In the genomic region with DNA sequence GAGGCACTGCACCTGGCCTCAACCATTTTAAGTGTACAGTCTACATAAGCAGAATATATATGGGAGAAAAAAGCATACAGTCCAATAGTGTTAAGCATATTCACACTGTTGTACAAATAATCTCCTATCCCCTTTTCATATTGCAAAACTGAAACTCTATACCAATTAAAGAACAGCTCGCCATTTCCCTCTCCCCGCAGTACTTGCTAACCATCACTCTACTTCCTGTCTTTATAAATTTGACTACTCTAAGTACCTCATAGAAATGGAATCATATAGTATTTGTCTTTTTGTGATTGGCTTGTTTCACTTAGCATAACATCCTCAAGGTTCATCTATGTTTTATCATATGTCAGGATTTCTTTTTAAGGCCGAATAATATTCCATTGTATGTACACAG, we compare ENCODE assay signal across 27 cellular contexts. TPM values are rescaled to one million over a fixed set of nuclear protein-coding genes. Genes with fewer than 3 reads are reported as not detected.
DNase-seq lines count a peak whose midpoint lies in the region; ATAC-seq lines count a peak whose summit lies in the region.
"Had no signal": no experiment of that assay in that cellular context is flagged by ENCODE, and none has a peak within 500 bp of the region (broad histone marks: within the 10 kb centered on the region; RNA-seq: fewer than 3 reads in every experiment).

No MANE protein-coding gene starts in this region.

- H2AK5ac ChIP-seq in neuronal stem cell (ENCODE audit: low read depth, low read length) (no peak overlapping the region), mesendoderm (ENCODE audit: low read length) (no peak overlapping the region)

- no peak for DNase-seq in activated CD4-positive, alpha-beta memory T cell treated with anti-CD3 and anti-CD28 coated beads, Interleukin-2, amount 10 ng/mL, durations not matched to agents 7 days and 5 days
- no peak for DNase-seq in activated CD4-positive, alpha-beta memory T cell treated with anti-CD3 and anti-CD28 coated beads for 36 hours
- DNase-seq in NOMO-1 treated with DMSO at 0.1 percent for 48 hours (lab: John Stamatoyannopoulos, UW; ENCODE audit: unreplicated experiment) (peak; percentile 57), neuronal stem cell (ENCODE audit: low spot score) (no peak), NCI-H2171 (lab: John Stamatoyannopoulos, UW) (no peak), mesendoderm (no peak)
- DNase-seq in activated T-helper 2 cell treated with anti-CD3 and anti-CD28 coated beads, Interferon-gamma antibody, Interleukin-2, Interleukin-4, amounts not matched to agents 10 μg/mL and 5 μg/mL and 100 μg/mL, durations not matched to agents 14 hours and 24 hours and 36 hours (ENCODE audit: low spot score) = no peak
- DNase-seq: C1 segment of cervical spinal cord; DMS153; effector memory CD4-positive, alpha-beta T cell; GF-D8; GM23248; MG63; NCI-H187 treated with DMSO at 0.1 percent for 48 hours; NCI-H345; right lobe of liver; SK-N-SH; stimulated activated CD4-positive, alpha-beta T cell treated with anti-CD3 and anti-CD28 coated beads, Interleukin-15, amount 100 ng/mL, for 24 hours; T1000 had no signal

- H3K79me1 ChIP-seq in neuronal stem cell (ENCODE audit: low read depth, low read length) (no peaks in the 10 kb centered on the region), mesendoderm (ENCODE audit: low read length) (no peaks in the 10 kb centered on the region)

- H3K27me3 Mint-ChIP-seq in activated CD4-positive, alpha-beta memory T cell treated with anti-CD3 and anti-CD28 coated beads, Interleukin-2, amount 10 ng/mL, durations not matched to agents 7 days and 5 days = peaks cover 2% of the 10 kb centered on the region
- no peaks in the 10 kb centered on the region for H3K27me3 Mint-ChIP-seq in activated CD4-positive, alpha-beta memory T cell treated with anti-CD3 and anti-CD28 coated beads for 36 hours
- H3K27me3 Mint-ChIP-seq in activated T-helper 2 cell treated with anti-CD3 and anti-CD28 coated beads, Interferon-gamma antibody, Interleukin-2, Interleukin-4, amounts not matched to agents 10 μg/mL and 5 μg/mL and 100 μg/mL, durations not matched to agents 14 hours and 24 hours and 36 hours (ENCODE audit: low read depth) = no peaks in the 10 kb centered on the region
- H3K27me3 Mint-ChIP-seq in stimulated activated memory B cell treated with anti-CD40 and anti-IgM and Interleukin-4, amounts not matched to agents 10 μg/mL and 1 μg/mL and 100 μg/mL, for 72 hours = no peaks in the 10 kb centered on the region

- no peak overlapping the region for H3K56ac ChIP-seq in mesendoderm (ENCODE audit: low read length)

- H2BK15ac ChIP-seq in neuronal stem cell (ENCODE audit: low read length) = no peak overlapping the region
- H2BK15ac ChIP-seq in mesendoderm (replicated peaks; ENCODE audit: low read depth) = no peak overlapping the region

- H3K14ac ChIP-seq in neuronal stem cell (ENCODE audit: low read length) = no peak overlapping the region

- H2BK12ac ChIP-seq in neuronal stem cell (ENCODE audit: low read length) = no peak overlapping the region

- no peaks in the 10 kb centered on the region for H3K36me3 ChIP-seq in neuronal stem cell (replicated peaks in 1 of 2; ENCODE audit: control insufficient read depth in 2 of 2, insufficient read depth in 2 of 2, low read length in 2 of 2)
- no peaks in the 10 kb centered on the region for H3K36me3 ChIP-seq in mesendoderm (ENCODE audit: control insufficient read depth, insufficient read depth, low read length)
- H3K36me3 ChIP-seq: MG63, right lobe of liver, thoracic aorta had no signal

- no peak overlapping the region for H3K4me3 Mint-ChIP-seq in activated CD4-positive, alpha-beta memory T cell treated with anti-CD3 and anti-CD28 coated beads, Interleukin-2, amount 10 ng/mL, durations not matched to agents 7 days and 5 days
- no peak overlapping the region for H3K4me3 Mint-ChIP-seq in activated CD4-positive, alpha-beta memory T cell treated with anti-CD3 and anti-CD28 coated beads for 36 hours
- H3K4me3 Mint-ChIP-seq in activated T-helper 2 cell treated with anti-CD3 and anti-CD28 coated beads, Interferon-gamma antibody, Interleukin-2, Interleukin-4, amounts not matched to agents 10 μg/mL and 5 μg/mL and 100 μg/mL, durations not matched to agents 14 hours and 24 hours and 36 hours (ENCODE audit: low read depth) = no peak overlapping the region
- no peak overlapping the region for H3K4me3 Mint-ChIP-seq in stimulated activated memory B cell treated with anti-CD40 and anti-IgM and Interleukin-4, amounts not matched to agents 10 μg/mL and 1 μg/mL and 100 μg/mL, for 72 hours
- H3K4me3 Mint-ChIP-seq: brain, nephron had no signal

- H3K4me1 ChIP-seq in neuronal stem cell (ENCODE audit: control insufficient read depth in 2 of 2, insufficient read depth in 1 of 2, low read depth in 1 of 2, low read length in 2 of 2) = no peaks in the 10 kb centered on the region
- H3K4me1 ChIP-seq in mesendoderm (ENCODE audit: control insufficient read depth, low read depth, low read length) = no peaks in the 10 kb centered on the region
- H3K4me1 ChIP-seq: parathyroid adenoma, right lobe of liver had no signal

- POLR2A ChIA-PET in activated CD4-positive, alpha-beta memory T cell treated with anti-CD3 and anti-CD28 coated beads, Interleukin-2, amount 10 ng/mL, durations not matched to agents 7 days and 5 days (lab: Charles Lee) = interaction anchor here (0.8 to 6.6 kb wide), 7 partner anchors 15 to 283 kb away, joined by 3 to 56 read pairs (median 4); a partner anchor contains a TSS
- POLR2A ChIA-PET in activated CD4-positive, alpha-beta memory T cell treated with anti-CD3 and anti-CD28 coated beads for 36 hours (lab: Charles Lee) = interaction anchor here (0.6 to 3.7 kb wide), 4 partner anchors 62 to 278 kb away, joined by 3 to 23 read pairs (median 4); no protein-coding TSS in a partner anchor

- H3K27me3 ChIP-seq in neuronal stem cell (ENCODE audit: control insufficient read depth in 3 of 3, insufficient read depth in 3 of 3, low read depth in 1 of 3, low read length in 3 of 3) = no peaks in the 10 kb centered on the region
- H3K27me3 ChIP-seq in mesendoderm (ENCODE audit: insufficient read depth, low read length, poor library complexity) = no peaks in the 10 kb centered on the region
- H3K27me3 ChIP-seq: MG63, right lobe of liver had no signal

- no peak overlapping the region for H3K4me3 ChIP-seq in neuronal stem cell (ENCODE audit: low read length in 2 of 2)
- no peak overlapping the region for H3K4me3 ChIP-seq in mesendoderm (ENCODE audit: low read length)
- H3K4me3 ChIP-seq: GM23248, MG63, right lobe of liver, thoracic aorta had no signal

- H3K27ac Mint-ChIP-seq in activated CD4-positive, alpha-beta memory T cell treated with anti-CD3 and anti-CD28 coated beads, Interleukin-2, amount 10 ng/mL, durations not matched to agents 7 days and 5 days = peak overlapping the region; percentile 2
- H3K27ac Mint-ChIP-seq in activated CD4-positive, alpha-beta memory T cell treated with anti-CD3 and anti-CD28 coated beads for 36 hours = no peak overlapping the region
- H3K27ac Mint-ChIP-seq in activated T-helper 2 cell treated with anti-CD3 and anti-CD28 coated beads, Interferon-gamma antibody, Interleukin-2, Interleukin-4, amounts not matched to agents 10 μg/mL and 5 μg/mL and 100 μg/mL, durations not matched to agents 14 hours and 24 hours and 36 hours = peak overlapping the region; percentile 18
- H3K27ac Mint-ChIP-seq in stimulated activated memory B cell treated with anti-CD40 and anti-IgM and Interleukin-4, amounts not matched to agents 10 μg/mL and 1 μg/mL and 100 μg/mL, for 72 hours = peak overlapping the region; percentile 0
- H3K27ac Mint-ChIP-seq: brain, nephron had no signal

- intact Hi-C loops in activated CD4-positive, alpha-beta memory T cell treated with anti-CD3 and anti-CD28 coated beads for 36 hours (cut with micrococcal nuclease) = loop anchor here (5.0 kb wide), 2 partner anchors 153 to 213 kb away; no protein-coding TSS in a partner anchor
- intact Hi-C loops in activated T-helper 2 cell treated with anti-CD3 and anti-CD28 coated beads, Interferon-gamma antibody, Interleukin-2, Interleukin-4, amounts not matched to agents 10 μg/mL and 5 μg/mL and 100 μg/mL, durations not matched to agents 14 hours and 24 hours and 36 hours (cut with micrococcal nuclease) = loop anchor here (5.0 kb wide), 1 partner anchor 53 kb away; no protein-coding TSS in a partner anchor

- H3K9ac ChIP-seq in neuronal stem cell (ENCODE audit: low read depth, low read length, poor library complexity) = no peak overlapping the region
- no peak overlapping the region for H3K9ac ChIP-seq in mesendoderm (ENCODE audit: low read length)
- H3K9ac ChIP-seq: GM23248, parathyroid adenoma, SK-N-SH had no signal

- H2BK5ac ChIP-seq in neuronal stem cell (ENCODE audit: low read length) (no peak overlapping the region), mesendoderm (ENCODE audit: low read length) (no peak overlapping the region)

- H2BK120ac ChIP-seq in neuronal stem cell (ENCODE audit: low read depth, low read length) = no peak overlapping the region
- H2BK120ac ChIP-seq in mesendoderm (ENCODE audit: low read depth, low read length) = no peak overlapping the region

- H4K5ac ChIP-seq in mesendoderm (ENCODE audit: low read length) = no peak overlapping the region

- peaks cover 18% of the 10 kb centered on the region for H3K4me1 Mint-ChIP-seq in activated CD4-positive, alpha-beta memory T cell treated with anti-CD3 and anti-CD28 coated beads, Interleukin-2, amount 10 ng/mL, durations not matched to agents 7 days and 5 days
- peaks cover 11% of the 10 kb centered on the region for H3K4me1 Mint-ChIP-seq in activated CD4-positive, alpha-beta memory T cell treated with anti-CD3 and anti-CD28 coated beads for 36 hours (ENCODE audit: low read depth)
- H3K4me1 Mint-ChIP-seq in activated T-helper 2 cell treated with anti-CD3 and anti-CD28 coated beads, Interferon-gamma antibody, Interleukin-2, Interleukin-4, amounts not matched to agents 10 μg/mL and 5 μg/mL and 100 μg/mL, durations not matched to agents 14 hours and 24 hours and 36 hours (ENCODE audit: low read depth) = peaks cover 22% of the 10 kb centered on the region
- H3K4me1 Mint-ChIP-seq in stimulated activated memory B cell treated with anti-CD40 and anti-IgM and Interleukin-4, amounts not matched to agents 10 μg/mL and 1 μg/mL and 100 μg/mL, for 72 hours = peaks cover 10% of the 10 kb centered on the region

- no peak overlapping the region for H3K4me2 ChIP-seq in neuronal stem cell (ENCODE audit: insufficient read depth, low read length, poor library complexity, severe bottlenecking)
- H3K4me2 ChIP-seq in mesendoderm (ENCODE audit: low read length) = no peak overlapping the region
- H3K4me2 ChIP-seq: SK-N-SH had no signal

- H3K23ac ChIP-seq in neuronal stem cell (ENCODE audit: low read depth, low read length, poor library complexity) (no peak overlapping the region), mesendoderm (ENCODE audit: low read length) (no peak overlapping the region)

- CTCF ChIA-PET in activated CD4-positive, alpha-beta memory T cell treated with anti-CD3 and anti-CD28 coated beads, Interleukin-2, amount 10 ng/mL, durations not matched to agents 7 days and 5 days (lab: Charles Lee) = interaction anchor here (0.6 to 7.6 kb wide), 15 partner anchors 10 to 284 kb away, joined by 3 to 247 read pairs (median 4); a partner anchor contains a TSS
- CTCF ChIA-PET in activated CD4-positive, alpha-beta memory T cell treated with anti-CD3 and anti-CD28 coated beads for 36 hours (lab: Charles Lee) = interaction anchor here (1.0 to 7.4 kb wide), 5 partner anchors 49 to 291 kb away, joined by 3 to 282 read pairs (median 9); a partner anchor contains a TSS

- no peaks in the 10 kb centered on the region for H3K79me2 ChIP-seq in mesendoderm (ENCODE audit: control insufficient read depth, insufficient read depth, low read length)
- H3K79me2 ChIP-seq: parathyroid adenoma had no signal

- H3K18ac ChIP-seq in neuronal stem cell (ENCODE audit: low read length) = no peak overlapping the region
- no peak overlapping the region for H3K18ac ChIP-seq in mesendoderm (ENCODE audit: low read length)

- WGBS in neuronal stem cell (ENCODE audit: extremely low coverage in 2 of 2, insufficient read length in 2 of 2, insufficient replicate concordance in 1 of 2), 2 donors = no CpG with 5 or more reads among the region's 3 CpGs
- no CpG with 5 or more reads among the region's 3 CpGs for WGBS in mesendoderm (ENCODE audit: extremely low coverage, insufficient coverage, low lambda C conversion rate)

- ATAC-seq in stimulated activated memory B cell treated with anti-CD40 and anti-IgM and Interleukin-4, amounts not matched to agents 10 μg/mL and 1 μg/mL and 100 μg/mL, for 72 hours = no peak
- ATAC-seq: activated CD4-positive, CD25-positive, alpha-beta regulatory T cell treated with anti-CD3 and anti-CD28 coated beads, Interleukin-2, amount 50 U/mL, for 24 hours; right lobe of liver had no signal

- no peaks in the 10 kb centered on the region for H3K9me3 ChIP-seq in neuronal stem cell (replicated peaks in 1 of 2; ENCODE audit: control insufficient read depth in 2 of 2, insufficient read depth in 1 of 2, low read depth in 1 of 2, low read length in 2 of 2)
- H3K9me3 ChIP-seq: MG63, right lobe of liver, SK-N-SH, thoracic aorta had no signal

- H3K36me3 Mint-ChIP-seq in activated CD4-positive, alpha-beta memory T cell treated with anti-CD3 and anti-CD28 coated beads, Interleukin-2, amount 10 ng/mL, durations not matched to agents 7 days and 5 days (ENCODE audit: low read depth) = no peaks in the 10 kb centered on the region
- no peaks in the 10 kb centered on the region for H3K36me3 Mint-ChIP-seq in activated CD4-positive, alpha-beta memory T cell treated with anti-CD3 and anti-CD28 coated beads for 36 hours
- no peaks in the 10 kb centered on the region for H3K36me3 Mint-ChIP-seq in activated T-helper 2 cell treated with anti-CD3 and anti-CD28 coated beads, Interferon-gamma antibody, Interleukin-2, Interleukin-4, amounts not matched to agents 10 μg/mL and 5 μg/mL and 100 μg/mL, durations not matched to agents 14 hours and 24 hours and 36 hours (ENCODE audit: low read depth)
- no peaks in the 10 kb centered on the region for H3K36me3 Mint-ChIP-seq in stimulated activated memory B cell treated with anti-CD40 and anti-IgM and Interleukin-4, amounts not matched to agents 10 μg/mL and 1 μg/mL and 100 μg/mL, for 72 hours
- H3K36me3 Mint-ChIP-seq: activated naive CD4-positive, alpha-beta T cell treated with anti-CD3 and anti-CD28 coated beads, Interleukin-2, amount 50 U/mL, for 72 hours; brain had no signal

- H2AFZ ChIP-seq in neuronal stem cell (ENCODE audit: low read length) = no peak overlapping the region
- H2AFZ ChIP-seq: GM23248, parathyroid adenoma had no signal

- H4K91ac ChIP-seq in neuronal stem cell (ENCODE audit: low read depth, low read length, poor library complexity) = no peak overlapping the region

- no peak overlapping the region for H3K4ac ChIP-seq in neuronal stem cell (ENCODE audit: low read length)
- H3K4ac ChIP-seq in mesendoderm (ENCODE audit: low read depth, low read length) = no peak overlapping the region

- H4K8ac ChIP-seq in neuronal stem cell (ENCODE audit: low read depth, low read length) (no peak overlapping the region), mesendoderm (ENCODE audit: low read depth, low read length) (no peak overlapping the region)

- no peaks in the 10 kb centered on the region for H3K9me3 Mint-ChIP-seq in activated CD4-positive, alpha-beta memory T cell treated with anti-CD3 and anti-CD28 coated beads, Interleukin-2, amount 10 ng/mL, durations not matched to agents 7 days and 5 days
- H3K9me3 Mint-ChIP-seq in activated CD4-positive, alpha-beta memory T cell treated with anti-CD3 and anti-CD28 coated beads for 36 hours = no peaks in the 10 kb centered on the region
- H3K9me3 Mint-ChIP-seq in activated T-helper 2 cell treated with anti-CD3 and anti-CD28 coated beads, Interferon-gamma antibody, Interleukin-2, Interleukin-4, amounts not matched to agents 10 μg/mL and 5 μg/mL and 100 μg/mL, durations not matched to agents 14 hours and 24 hours and 36 hours = no peaks in the 10 kb centered on the region
- H3K9me3 Mint-ChIP-seq in stimulated activated memory B cell treated with anti-CD40 and anti-IgM and Interleukin-4, amounts not matched to agents 10 μg/mL and 1 μg/mL and 100 μg/mL, for 72 hours = no peaks in the 10 kb centered on the region
- H3K9me3 Mint-ChIP-seq: activated naive CD4-positive, alpha-beta T cell treated with anti-CD3 and anti-CD28 coated beads, Interleukin-2, amount 50 U/mL, for 72 hours had no signal

- no peak overlapping the region for H3K27ac ChIP-seq in neuronal stem cell (replicated peaks; ENCODE audit: low read length)
- no peak overlapping the region for H3K27ac ChIP-seq in mesendoderm (ENCODE audit: low read depth, low read length)
- H3K27ac ChIP-seq: GM23248, parathyroid adenoma, right lobe of liver, RWPE1, thoracic aorta had no signal

RNA-seq across cellular contexts. Expression of a gene that starts 21.6 kb away (rescaled TPM):
- 10 to 100 TPM; 71.6 to 75.6 TPM for total RNA-seq in activated CD4-positive, alpha-beta memory T cell treated with anti-CD3 and anti-CD28 coated beads, Interleukin-2, amount 10 ng/mL, durations not matched to agents 7 days and 5 days
- total RNA-seq in activated CD4-positive, alpha-beta memory T cell treated with anti-CD3 and anti-CD28 coated beads for 36 hours = 10 to 100 TPM; 71.8 to 81.3 TPM
- 74.9 and 79.8 TPM in 2 replicates for total RNA-seq in activated T-helper 2 cell treated with anti-CD3 and anti-CD28 coated beads, Interferon-gamma antibody, Interleukin-2, Interleukin-4, amounts not matched to agents 10 μg/mL and 5 μg/mL and 100 μg/mL, durations not matched to agents 14 hours and 24 hours and 36 hours
- 37.7 TPM for polyA plus RNA-seq in neuronal stem cell (2013, experiment 1 of 2)
- polyA plus RNA-seq in neuronal stem cell (2013, experiment 2 of 2) = 38.9 TPM
- polyA plus RNA-seq in mesendoderm (2013, experiment 1 of 2) = 20.5 TPM
- 20.6 TPM for polyA plus RNA-seq in mesendoderm (2013, experiment 2 of 2)
